8 cellular contexts compared by ENCODE assay signal in genomic region chr10:61903184-61903990, GRCh38. TPM values are rescaled to one million over a fixed set of nuclear protein-coding genes. Genes with fewer than 3 reads are reported as not detected.
A peak's percentile ranks its signal among the peaks of the same experiment; 100 is the strongest.
DNase-seq lines count a peak whose midpoint lies in the region; ATAC-seq and TF ChIP-seq lines count a peak whose summit lies in the region.

No MANE protein-coding gene starts in this region.

- no peaks in the 10 kb centered on the region for H3K27me3 ChIP-seq in ascending aorta
- no peaks in the 10 kb centered on the region for H3K27me3 ChIP-seq in hepatocyte

- TF ChIP-seq CTCF in ascending aorta (IDR thresholded peaks at IDR 0.05) (peak in 2 of 3 experiments; percentile 6 to 35), hepatocyte (IDR thresholded peaks at IDR 0.05; ENCODE audit: poor library complexity) (peak; percentile 28)

- no peaks in the 10 kb centered on the region for H3K9me3 ChIP-seq in ascending aorta
- no peaks in the 10 kb centered on the region for H3K9me3 ChIP-seq in hepatocyte (ENCODE audit: low read depth)

- H3K4me1 ChIP-seq in ascending aorta: peaks cover 0 to 12% of the 10 kb centered on the region in 2 donors
- peaks cover 15% of the 10 kb centered on the region for H3K4me1 ChIP-seq in hepatocyte (ENCODE audit: insufficient read depth)

- no peaks in the 10 kb centered on the region for H3K9me2 ChIP-seq in hepatocyte (replicated peaks; ENCODE audit: insufficient read depth)

- under 1% methylated on average over 44 of the region's 60 CpGs for WGBS in hepatocyte (ENCODE audit: low lambda C conversion rate, missing lambda C conversion rate)

- peak; percentile 50 for ATAC-seq in GM21529 (IDR thresholded peaks at IDR 0.05; ENCODE audit: unreplicated experiment)

- H3K27ac ChIP-seq in ascending aorta (peak overlapping the region; percentile 99), hepatocyte (peak overlapping the region; percentile 99)

- intact Hi-C loops in ascending aorta (cut with DNase I): loop anchor here (2.0 to 10.0 kb wide), 7 partner anchors 66 to 959 kb away; partner anchors contain the start of genes RHOBTB1 and ZNF365

- H3K79me2 ChIP-seq in hepatocyte: peaks cover 65% of the 10 kb centered on the region

- peak overlapping the region; percentile 90 for H3K4me2 ChIP-seq in hepatocyte

- DNase-seq in EH (ENCODE audit: low read depth) (peak; percentile 78), T-helper 1 cell (peak; percentile 26 to 83 (median 56)), ascending aorta (ENCODE audit: low spot score in 2 of 2) (peak; percentile 18 to 80), hepatocyte (ENCODE audit: low spot score) (peak; percentile 75), retina (peak; percentile 80), NCI-H524 treated with DMSO at 0.1 percent for 48 hours (lab: John Stamatoyannopoulos, UW) (no peak)
- DNase-seq in Jurkat, Clone E6-1 (ENCODE audit: low read depth, low spot score): peak; percentile 73

- H3K4me3 ChIP-seq in Jurkat, Clone E6-1 (ENCODE audit: low read length): peak overlapping the region; percentile 88
- H3K4me3 ChIP-seq in ascending aorta (peak overlapping the region; percentile 84 to 89), hepatocyte (peak overlapping the region; percentile 70)

- H2AFZ ChIP-seq in hepatocyte: peak overlapping the region; percentile 56

- H4K20me1 ChIP-seq in hepatocyte (ENCODE audit: insufficient read depth, poor library complexity, severe bottlenecking): peaks cover 3% of the 10 kb centered on the region

- H3K36me3 ChIP-seq in ascending aorta (no peaks in the 10 kb centered on the region), hepatocyte (replicated peaks; ENCODE audit: insufficient read depth, low read depth) (no peaks in the 10 kb centered on the region)

RNA-seq across cellular contexts. Expression of gene ARID5B, which starts 1.9 kb away (rescaled TPM):
- 14.5 TPM for polyA plus RNA-seq in Jurkat, Clone E6-1 (2012; ENCODE audit: insufficient read depth, insufficient read length)
- total RNA-seq in ascending aorta (92.5 TPM), hepatocyte (55.0 and 56.8 TPM in 2 replicates)
- polyA plus RNA-seq in hepatocyte: 53.2 and 82.8 TPM in 2 replicates
